1 cellular context compared by ENCODE assay signal in genomic region chr3:72888546-72889309, GRCh38.
TF ChIP-seq lines count a peak whose summit lies in the region.

No MANE protein-coding gene starts in this region.

TF ChIP-seq in HepG2, 621 proteins besides CTCF, POLR2A, EP300 and RAD21 (continued from another document and continues in another):
- TF ChIP-seq ETS1 (CRISPR knock-in tag; IDR thresholded peaks at IDR 0.05) (no peak), CREB3 (CRISPR knock-in tag; IDR thresholded peaks at IDR 0.05) (no peak), JARID2 (CRISPR knock-in tag; IDR thresholded peaks at IDR 0.05; ENCODE audit: insufficient replicate concordance) (no peak), SMC3 (IDR thresholded peaks at IDR 0.05; ENCODE audit: low read length) (no peak), ZNF354B (CRISPR knock-in tag; IDR thresholded peaks at IDR 0.05) (no peak), MYPOP (CRISPR knock-in tag; IDR thresholded peaks at IDR 0.05) (no peak), NPAS2 (CRISPR knock-in tag; IDR thresholded peaks at IDR 0.05; ENCODE audit: borderline replicate concordance) (no peak), TCF7 (IDR thresholded peaks at IDR 0.05; ENCODE audit: low read depth) (peak; percentile 65), HDAC2 (CRISPR knock-in tag; IDR thresholded peaks at IDR 0.05) (0 out of 2 replicates have a peak, but pooled peaks have one; percentile 35), SMARCC2 (IDR thresholded peaks at IDR 0.05) (no peak), SOX5 (CRISPR knock-in tag; IDR thresholded peaks at IDR 0.05; ENCODE audit: borderline replicate concordance) (peak; percentile 65; the same call in 1 of the 2 replicates), BCL6 (CRISPR knock-in tag; IDR thresholded peaks at IDR 0.05) (0 out of 2 replicates have a peak, but pooled peaks have one; percentile 32), ARID5B (CRISPR knock-in tag; IDR thresholded peaks at IDR 0.05) (peak; percentile 46; the same call in 1 of the 2 replicates), SOX13 (IDR thresholded peaks at IDR 0.05) (no peak), SOX13 (CRISPR knock-in tag; conservative IDR thresholded peaks at IDR 0.05 in 1 of 2, IDR thresholded peaks at IDR 0.05 in 1 of 2) (peak in 1 of 2 experiments; percentile 81; a peak in 2 of 4 replicates), REXO4 (CRISPR knock-in tag; IDR thresholded peaks at IDR 0.05; ENCODE audit: borderline replicate concordance) (no peak), ZNF766 (CRISPR knock-in tag; IDR thresholded peaks at IDR 0.05; ENCODE audit: borderline replicate concordance) (0 out of 2 replicates have a peak, but pooled peaks have one; percentile 28), SOX6 (IDR thresholded peaks at IDR 0.05) (no peak), SOX6 (CRISPR knock-in tag; IDR thresholded peaks at IDR 0.05) (peak; percentile 42), DNMT1 (CRISPR knock-in tag; IDR thresholded peaks at IDR 0.05) (no peak), U2AF2 (IDR thresholded peaks at IDR 0.05; ENCODE audit: low read depth, low read length) (no peak), ZNF878 (CRISPR knock-in tag; IDR thresholded peaks at IDR 0.05) (no peak), ZBTB14 (CRISPR knock-in tag; IDR thresholded peaks at IDR 0.05) (0 out of 2 replicates have a peak, but pooled peaks have one; percentile 30), PHF8 (CRISPR knock-in tag; IDR thresholded peaks at IDR 0.05) (no peak), ZBTB43 (CRISPR knock-in tag; conservative IDR thresholded peaks at IDR 0.05) (peak; percentile 33; the same call in 1 of the 2 replicates), ZNF562 (CRISPR knock-in tag; IDR thresholded peaks at IDR 0.05; ENCODE audit: borderline replicate concordance) (no peak), BRCA1 (CRISPR knock-in tag; IDR thresholded peaks at IDR 0.05) (0 out of 2 replicates have a peak, but pooled peaks have one; percentile 33), IRF2 (CRISPR knock-in tag; IDR thresholded peaks at IDR 0.05) (0 out of 2 replicates have a peak, but pooled peaks have one; percentile 38), ZSCAN25 (CRISPR knock-in tag; IDR thresholded peaks at IDR 0.05) (no peak), SAP130 (CRISPR knock-in tag; IDR thresholded peaks at IDR 0.05; ENCODE audit: low read depth) (peak; percentile 32), NR2F1 (CRISPR knock-in tag; IDR thresholded peaks at IDR 0.05) (0 out of 4 replicates have a peak, but pooled peaks of 1 of the 2 experiments have one; percentile 18), RFXAP (CRISPR knock-in tag; IDR thresholded peaks at IDR 0.05; ENCODE audit: borderline replicate concordance) (no peak), ATF7-NPFF (CRISPR knock-in tag; IDR thresholded peaks at IDR 0.05; ENCODE audit: low read depth) (no peak), NR2F2 (IDR thresholded peaks at IDR 0.05; ENCODE audit: borderline replicate concordance, low read depth) (peak; percentile 59; the same call in 1 of the 2 replicates), PAXIP1 (CRISPR knock-in tag; conservative IDR thresholded peaks at IDR 0.05) (0 out of 2 replicates have a peak, but pooled peaks have one; percentile 14), GATAD2A (CRISPR knock-in tag; IDR thresholded peaks at IDR 0.05) (0 out of 2 replicates have a peak, but pooled peaks have one; percentile 5), ZBTB10 (CRISPR knock-in tag; IDR thresholded peaks at IDR 0.05; ENCODE audit: borderline replicate concordance) (0 out of 2 replicates have a peak, but pooled peaks have one; percentile 49), NR2F6 (IDR thresholded peaks at IDR 0.05) (peak; percentile 74), NR2F6 (CRISPR knock-in tag; IDR thresholded peaks at IDR 0.05) (no peak), CCDC6 (CRISPR knock-in tag; IDR thresholded peaks at IDR 0.05) (no peak), ZXDC (CRISPR knock-in tag; IDR thresholded peaks at IDR 0.05) (no peak), ZNF777 (CRISPR knock-in tag; IDR thresholded peaks at IDR 0.05) (0 out of 2 replicates have a peak, but pooled peaks have one; percentile 18), ZNF20 (CRISPR knock-in tag; IDR thresholded peaks at IDR 0.05) (no peak), NFIC (IDR thresholded peaks at IDR 0.05; ENCODE audit: low read length) (no peak)
